In genomic region chr16:80258407-80258806, GRCh38 we compare ENCODE assay signal across 27 cellular contexts.
"Had no signal": no experiment of that assay in that cellular context is flagged by ENCODE, and none has a peak within 500 bp of the region (broad histone marks: within the 10 kb centered on the region; RNA-seq: fewer than 3 reads in every experiment).

No MANE protein-coding gene starts in this region.

- H3K36me3 ChIP-seq: stomach, suprapubic skin, thoracic aorta, thyroid gland, tibial artery, tibial nerve, transverse colon, upper lobe of left lung, upper lobe of right lung, uterus, vagina had no signal

- DNase-seq: stimulated activated CD4-positive, alpha-beta T cell treated with anti-CD3 and anti-CD28 coated beads, Interleukin-2, amount 100 ng/mL, for 48 hours; stimulated activated CD4-positive, alpha-beta T cell treated with anti-CD3 and anti-CD28 coated beads, Interleukin-4, amount 100 ng/mL, for 1 hour; stimulated activated CD4-positive, alpha-beta T cell treated with anti-CD3 and anti-CD28 coated beads, Interleukin-4, amount 100 ng/mL, for 24 hours; stimulated activated CD4-positive, alpha-beta T cell treated with anti-CD3 and anti-CD28 coated beads, Interleukin-4, amount 100 ng/mL, for 4 hours; stimulated activated CD8-positive, alpha-beta memory T cell treated with anti-CD3 and anti-CD28 coated beads, Interleukin-4, amount 100 ng/mL, for 48 hours; stimulated activated naive B cell treated with anti-CD40 and anti-IgM and Interleukin-4, amounts not matched to agents 10 μg/mL and 1 μg/mL and 100 μg/mL, for 72 hours; stimulated activated naive CD4-positive, alpha-beta T cell; stimulated activated naive CD4-positive, alpha-beta T cell treated with Interleukin-2 at 50 U/mL for 16 hours; stimulated activated naive CD8-positive, alpha-beta T cell treated with anti-CD3 and anti-CD28 coated beads, Interleukin-15, amount 100 ng/mL, for 72 hours; stimulated activated naive CD8-positive, alpha-beta T cell treated with anti-CD3 and anti-CD28 coated beads, Interleukin-15, Interleukin-2, amounts not matched to agents 100 U/mL and 50 U/mL, for 24 hours; stomach; substantia nigra; testis; thyroid gland; tibial artery; transverse colon; trophoblast cell; upper lobe of left lung; upper lobe of right lung; uterus had no signal

- H3K9me3 ChIP-seq: stomach, suprapubic skin, testis, thoracic aorta, thyroid gland, tibial artery, tibial nerve, transverse colon, upper lobe of left lung, upper lobe of right lung, uterus, vagina had no signal

- H3K4me3 ChIP-seq: stomach, suprapubic skin, testis, thoracic aorta, thyroid gland, tibial artery, tibial nerve, transverse colon, upper lobe of left lung, upper lobe of right lung, uterus, vagina had no signal

- ATAC-seq: stimulated activated effector memory CD8-positive, alpha-beta T cell treated with anti-CD3 and anti-CD28 coated beads, Interleukin-12 subunit alpha, Interleukin-12 subunit beta, amount 100 ng/mL, for 72 hours; stimulated activated memory B cell treated with anti-CD40 and anti-IgM and Interleukin-4, amounts not matched to agents 10 μg/mL and 1 μg/mL and 100 μg/mL, for 72 hours; stimulated activated naive B cell treated with anti-CD40 and anti-IgM and Interleukin-4, amounts not matched to agents 10 μg/mL and 1 μg/mL and 100 μg/mL, for 72 hours; stimulated activated naive CD8-positive, alpha-beta T cell treated with anti-CD3 and anti-CD28 coated beads, Interleukin-15, amount 100 ng/mL, for 72 hours; stimulated activated naive CD8-positive, alpha-beta T cell treated with anti-CD3 and anti-CD28 coated beads, Interleukin-15, Interleukin-2, amounts not matched to agents 100 U/mL and 50 U/mL, for 24 hours; upper lobe of right lung had no signal

- FAIRE-seq: urothelium cell line had no signal

- H3K27ac ChIP-seq: stomach, suprapubic skin, testis, thoracic aorta, thyroid gland, tibial artery, tibial nerve, transverse colon, upper lobe of left lung, upper lobe of right lung, uterus, vagina had no signal

- H3K27me3 ChIP-seq: suprapubic skin, testis, thyroid gland, tibial artery, tibial nerve, transverse colon, upper lobe of left lung, upper lobe of right lung, uterus, vagina had no signal

- H3K4me1 ChIP-seq: stomach, suprapubic skin, tibial artery, tibial nerve, upper lobe of left lung, upper lobe of right lung, uterus, vagina had no signal
